9 cellular contexts compared by ENCODE assay signal in genomic region chr5:94908889-94909480, GRCh38.
DNase-seq lines count a peak whose midpoint lies in the region; ATAC-seq, FAIRE-seq and TF ChIP-seq lines count a peak whose summit lies in the region.
"Had no signal": no experiment of that assay in that cellular context is flagged by ENCODE, and none has a peak within 500 bp of the region (broad histone marks: within the 10 kb centered on the region; RNA-seq: fewer than 3 reads in every experiment).

No MANE protein-coding gene starts in this region.

- no peak overlapping the region for H3K27ac ChIP-seq in HEK293 (ENCODE audit: extremely low read depth, low read depth, low read length)
- H3K27ac ChIP-seq in gastrocnemius medialis, result no peak overlapping the region

- H3K4me1 ChIP-seq in HEK293 (ENCODE audit: control insufficient read depth, insufficient read depth, low read length) (no peaks in the 10 kb centered on the region), gastrocnemius medialis (no peaks in the 10 kb centered on the region)

- intact Hi-C loops in gastrocnemius medialis (cut with DNase I; ENCODE audit: low total_unique reads), result no loop called here

- 0 out of 2 replicates have a peak, but pooled peaks have one; percentile 12 for TF ChIP-seq CTCF in HEK293 (tag by site-specific recombination; IDR thresholded peaks at IDR 0.05)
- peak in 3 of 5 experiments; percentile 13 to 53 (median 40) for TF ChIP-seq CTCF in gastrocnemius medialis (IDR thresholded peaks at IDR 0.05 in 4 of 5, conservative IDR thresholded peaks at IDR 0.05 in 1 of 5)

- POLR2A ChIA-PET in HEK293 (lab: Yijun Ruan, JAX), result no interaction called here

- H3K36me3 ChIP-seq in HEK293 (ENCODE audit: control insufficient read depth in 2 of 2, insufficient read depth in 1 of 2, low read length in 2 of 2) (no peaks in the 10 kb centered on the region), gastrocnemius medialis (no peaks in the 10 kb centered on the region)

- no peaks in the 10 kb centered on the region for H3K27me3 ChIP-seq in gastrocnemius medialis

- CTCF ChIA-PET in HEK293 (lab: Yijun Ruan, JAX), result interaction anchor here (0.6 to 2.4 kb wide), 9 partner anchors 9 to 1328 kb away, joined by 3 to 8 read pairs (median 4); partner anchors contain the start of gene NR2F1-AS1

- in situ Hi-C loops in gastrocnemius medialis (cut with MboI; ENCODE audit: low sequenced_read_pairs in 4 of 4), result no loop called here

- no peak for TF ChIP-seq POLR2A in gastrocnemius medialis (IDR thresholded peaks at IDR 0.05)

- FAIRE-seq in RCC 7860 (lab: Jason Lieb, UNC), result peak; percentile 5

- H3K9me3 ChIP-seq in HEK293 (ENCODE audit: control insufficient read depth, insufficient read depth, low read depth, low read length) (no peaks in the 10 kb centered on the region), gastrocnemius medialis (no peaks in the 10 kb centered on the region)

- H3K4me3 ChIP-seq in HEK293 (ENCODE audit: low read depth, low read length) (no peak overlapping the region), gastrocnemius medialis (no peak overlapping the region)

- DNase-seq in NCI-H510A treated with DMSO at 0.1 percent for 48 hours (lab: John Stamatoyannopoulos, UW) (peak; percentile 3), NCI-H510A (lab: John Stamatoyannopoulos, UW) (no peak), RCC 7860 (ENCODE audit: low spot score) (peak; percentile 5), fibroblast of gingiva (ENCODE audit: low read depth) (peak; percentile 32), gastrocnemius medialis (no peak), NCI-H1048 (lab: John Stamatoyannopoulos, UW) (no peak)

- ATAC-seq in gastrocnemius medialis (no peak), HG02981 (IDR thresholded peaks at IDR 0.05; ENCODE audit: unreplicated experiment) (no peak)
- ATAC-seq: activated naive CD4-positive, alpha-beta T cell treated with anti-CD3 and anti-CD28 coated beads, Interleukin-2, amount 50 U/mL, for 72 hours had no signal

TF ChIP-seq in HEK293, 187 proteins besides CTCF, POLR2A, EP300 and RAD21:
- TF ChIP-seq ZNF514 (tag by site-specific recombination; IDR thresholded peaks at IDR 0.05) (no peak), ZFHX2 (tag by site-specific recombination; conservative IDR thresholded peaks at IDR 0.05) (no peak), ZBTB21 (tag by site-specific recombination; IDR thresholded peaks at IDR 0.05) (no peak), SETDB1 (IDR thresholded peaks at IDR 0.05; ENCODE audit: insufficient read length, low read length) (no peak), HOXC10 (CRISPR knock-in tag; IDR thresholded peaks at IDR 0.05) (no peak), ZNF2 (tag by site-specific recombination; IDR thresholded peaks at IDR 0.05) (peak; percentile 82), ZNF654 (tag by site-specific recombination; IDR thresholded peaks at IDR 0.05; ENCODE audit: low read depth) (peak; percentile 79), ZNF280D (tag by site-specific recombination; IDR thresholded peaks at IDR 0.05) (no peak)
- TF ChIP-seq, protein P1, sequence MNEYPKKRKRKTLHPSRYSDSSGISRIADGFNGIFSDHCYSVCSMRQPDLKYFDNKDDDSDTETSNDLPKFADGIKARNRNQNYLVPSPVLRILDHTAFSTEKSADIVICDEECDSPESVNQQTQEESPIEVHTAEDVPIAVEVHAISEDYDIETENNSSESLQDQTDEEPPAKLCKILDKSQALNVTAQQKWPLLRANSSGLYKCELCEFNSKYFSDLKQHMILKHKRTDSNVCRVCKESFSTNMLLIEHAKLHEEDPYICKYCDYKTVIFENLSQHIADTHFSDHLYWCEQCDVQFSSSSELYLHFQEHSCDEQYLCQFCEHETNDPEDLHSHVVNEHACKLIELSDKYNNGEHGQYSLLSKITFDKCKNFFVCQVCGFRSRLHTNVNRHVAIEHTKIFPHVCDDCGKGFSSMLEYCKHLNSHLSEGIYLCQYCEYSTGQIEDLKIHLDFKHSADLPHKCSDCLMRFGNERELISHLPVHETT (tag by site-specific recombination; IDR thresholded peaks at IDR 0.05), result no peak

Comparison
In these comparisons a context has a peak if more than half of its experiments do, and no peak if none do; other contexts are left out.
1. DNase-seq: peak in NCI-H510A treated with DMSO at 0.1 percent for 48 hours (single experiment), RCC 7860 (single experiment) and fibroblast of gingiva (single experiment); none in NCI-H510A (single experiment), gastrocnemius medialis (0 of 2) and NCI-H1048 (single experiment).